In genomic region chr12:132162508-132163031, GRCh38 we compare ENCODE assay signal across 1 cellular context.
TF ChIP-seq lines count a peak whose summit lies in the region.

No MANE protein-coding gene starts in this region.

TF ChIP-seq in GM12878, 131 proteins besides CTCF, POLR2A, EP300 and RAD21:
- TF ChIP-seq KDM1A (IDR thresholded peaks at IDR 0.05; ENCODE audit: borderline replicate concordance) (no peak), HCFC1 (IDR thresholded peaks at IDR 0.05; ENCODE audit: low read length) (no peak), MTA3 (IDR thresholded peaks at IDR 0.05; ENCODE audit: borderline replicate concordance, low read length) (no peak)
